14 cellular contexts compared by ENCODE assay signal in genomic region chr2:238869293-238870124, GRCh38. TPM values are rescaled to one million over a fixed set of nuclear protein-coding genes. Genes with fewer than 3 reads are reported as not detected.
DNase-seq lines count a peak whose midpoint lies in the region; ATAC-seq and TF ChIP-seq lines count a peak whose summit lies in the region.
"Had no signal": no experiment of that assay in that cellular context is flagged by ENCODE, and none has a peak within 500 bp of the region (broad histone marks: within the 10 kb centered on the region; RNA-seq: fewer than 3 reads in every experiment).

No MANE protein-coding gene starts in this region.

- peaks cover 0 to 2% of the 10 kb centered on the region in 2 donors for H3K36me3 Mint-ChIP-seq in activated T-cell treated with anti-CD3 and anti-CD28 coated beads, Interleukin-2, amount 50 U/mL, for 72 hours (ENCODE audit: insufficient read depth in 2 of 2)
- no peaks in the 10 kb centered on the region for H3K36me3 Mint-ChIP-seq in activated T-cell treated with anti-CD3 and anti-CD28 coated beads, Interleukin-2, amount 50 U/mL, for 4 hours (ENCODE audit: insufficient read depth)
- peaks cover 2% of the 10 kb centered on the region for H3K36me3 Mint-ChIP-seq in activated CD4-positive, alpha-beta memory T cell treated with anti-CD3 and anti-CD28 coated beads, Interleukin-2, amount 10 ng/mL, durations not matched to agents 7 days and 5 days (ENCODE audit: low read depth)
- H3K36me3 Mint-ChIP-seq in immature natural killer cell, result no peaks in the 10 kb centered on the region

- POLR2A ChIA-PET in activated CD4-positive, alpha-beta memory T cell treated with anti-CD3 and anti-CD28 coated beads, Interleukin-2, amount 10 ng/mL, durations not matched to agents 7 days and 5 days (lab: Charles Lee), result no interaction called here

- peaks cover 5% of the 10 kb centered on the region for H3K4me1 Mint-ChIP-seq in activated T-cell treated with anti-CD3 and anti-CD28 coated beads, Interleukin-2, amount 50 U/mL, for 72 hours (ENCODE audit: low read depth)
- H3K4me1 Mint-ChIP-seq in activated T-cell treated with anti-CD3 and anti-CD28 coated beads, Interleukin-2, amount 50 U/mL, for 4 hours (ENCODE audit: low read depth), result no peaks in the 10 kb centered on the region
- H3K4me1 Mint-ChIP-seq in activated CD4-positive, alpha-beta memory T cell treated with anti-CD3 and anti-CD28 coated beads, Interleukin-2, amount 10 ng/mL, durations not matched to agents 7 days and 5 days, result peaks cover 2% of the 10 kb centered on the region
- H3K4me1 Mint-ChIP-seq in immature natural killer cell, result no peaks in the 10 kb centered on the region

- peak overlapping the region; percentile 94 for H3K27ac ChIP-seq in subcutaneous abdominal adipose tissue (ENCODE audit: low read depth, low read length)
- H3K27ac ChIP-seq: brain microvascular endothelial cell, psoas muscle, SJSA1 had no signal

- DNase-seq in activated T-cell treated with anti-CD3 and anti-CD28 coated beads, Interleukin-2, amount 50 U/mL, for 72 hours, result no peak
- no peak for DNase-seq in activated T-cell treated with anti-CD3 and anti-CD28 coated beads, Interleukin-2, amount 50 U/mL, for 4 hours
- DNase-seq in activated CD4-positive, alpha-beta memory T cell treated with anti-CD3 and anti-CD28 coated beads, Interleukin-2, amount 10 ng/mL, durations not matched to agents 7 days and 5 days, result no peak
- DNase-seq in immature natural killer cell (no peak), SIG-M5 (lab: John Stamatoyannopoulos, UW) (no peak)
- DNase-seq in stimulated activated CD4-positive, alpha-beta T cell treated with anti-CD3 and anti-CD28 coated beads, Interleukin-4, amount 100 ng/mL, for 24 hours, result no peak
- DNase-seq: brain microvascular endothelial cell, foreskin melanocyte, Karpas-422 had no signal

- peaks cover 16 to 87% (median 72%) of the 10 kb centered on the region in 5 donors for H3K4me1 ChIP-seq in subcutaneous abdominal adipose tissue (ENCODE audit: control insufficient read depth in 5 of 5, insufficient read depth in 5 of 5, low read length in 5 of 5)
- H3K4me1 ChIP-seq: HAP-1 had no signal

- no peaks in the 10 kb centered on the region for H3K27me3 ChIP-seq in subcutaneous abdominal adipose tissue (ENCODE audit: control insufficient read depth in 5 of 5, insufficient read depth in 4 of 5, low read length in 5 of 5)
- H3K27me3 ChIP-seq: brain microvascular endothelial cell, SJSA1 had no signal

- peaks cover 0 to 11% (median 3%) of the 10 kb centered on the region in 5 donors for H3K36me3 ChIP-seq in subcutaneous abdominal adipose tissue (ENCODE audit: control insufficient read depth in 5 of 5, insufficient read depth in 5 of 5, low read length in 5 of 5)
- H3K36me3 ChIP-seq: brain microvascular endothelial cell, HAP-1 had no signal

- peak overlapping the region; percentile 21 for H3K27ac Mint-ChIP-seq in activated T-cell treated with anti-CD3 and anti-CD28 coated beads, Interleukin-2, amount 50 U/mL, for 72 hours
- peak overlapping the region; percentile 40 for H3K27ac Mint-ChIP-seq in activated CD4-positive, alpha-beta memory T cell treated with anti-CD3 and anti-CD28 coated beads, Interleukin-2, amount 10 ng/mL, durations not matched to agents 7 days and 5 days
- H3K27ac Mint-ChIP-seq in immature natural killer cell, result peak overlapping the region in 4 of 6 donors; percentile 53 to 86 (median 76)

- no peaks in the 10 kb centered on the region for H3K9me3 ChIP-seq in subcutaneous abdominal adipose tissue (ENCODE audit: control insufficient read depth in 5 of 5, low read length in 5 of 5)
- H3K9me3 ChIP-seq: HAP-1, psoas muscle, SJSA1 had no signal

- peaks cover 0 to 2% of the 10 kb centered on the region in 2 donors for H3K9me3 Mint-ChIP-seq in activated T-cell treated with anti-CD3 and anti-CD28 coated beads, Interleukin-2, amount 50 U/mL, for 72 hours
- H3K9me3 Mint-ChIP-seq in activated T-cell treated with anti-CD3 and anti-CD28 coated beads, Interleukin-2, amount 50 U/mL, for 4 hours, result no peaks in the 10 kb centered on the region
- peaks cover 5% of the 10 kb centered on the region for H3K9me3 Mint-ChIP-seq in activated CD4-positive, alpha-beta memory T cell treated with anti-CD3 and anti-CD28 coated beads, Interleukin-2, amount 10 ng/mL, durations not matched to agents 7 days and 5 days
- peaks cover 0 to 5% (median 0%) of the 10 kb centered on the region in 6 donors for H3K9me3 Mint-ChIP-seq in immature natural killer cell

- no peak overlapping the region for H3K9ac ChIP-seq in subcutaneous abdominal adipose tissue (ENCODE audit: low read length in 5 of 5)

- no peak for ATAC-seq in activated T-cell treated with anti-CD3 and anti-CD28 coated beads, Interleukin-2, amount 50 U/mL, for 72 hours (replicated peaks in 1 of 2)
- ATAC-seq in activated T-cell treated with anti-CD3 and anti-CD28 coated beads, Interleukin-2, amount 50 U/mL, for 4 hours, result no peak
- no peak for ATAC-seq in SK-N-SH treated with all-trans-retinoic acid at 6 μM for 48 hours

- CTCF ChIA-PET in activated CD4-positive, alpha-beta memory T cell treated with anti-CD3 and anti-CD28 coated beads, Interleukin-2, amount 10 ng/mL, durations not matched to agents 7 days and 5 days (lab: Charles Lee), result no interaction called here

- no peak overlapping the region for H3K4me3 Mint-ChIP-seq in activated T-cell treated with anti-CD3 and anti-CD28 coated beads, Interleukin-2, amount 50 U/mL, for 72 hours
- no peak overlapping the region for H3K4me3 Mint-ChIP-seq in activated T-cell treated with anti-CD3 and anti-CD28 coated beads, Interleukin-2, amount 50 U/mL, for 4 hours
- H3K4me3 Mint-ChIP-seq in activated CD4-positive, alpha-beta memory T cell treated with anti-CD3 and anti-CD28 coated beads, Interleukin-2, amount 10 ng/mL, durations not matched to agents 7 days and 5 days, result no peak overlapping the region
- no peak overlapping the region for H3K4me3 Mint-ChIP-seq in immature natural killer cell

- H3K27me3 Mint-ChIP-seq in activated T-cell treated with anti-CD3 and anti-CD28 coated beads, Interleukin-2, amount 50 U/mL, for 72 hours (ENCODE audit: low read depth), result peaks cover 12% of the 10 kb centered on the region
- peaks cover 15% of the 10 kb centered on the region for H3K27me3 Mint-ChIP-seq in activated T-cell treated with anti-CD3 and anti-CD28 coated beads, Interleukin-2, amount 50 U/mL, for 4 hours (ENCODE audit: low read depth)
- peaks cover 4% of the 10 kb centered on the region for H3K27me3 Mint-ChIP-seq in activated CD4-positive, alpha-beta memory T cell treated with anti-CD3 and anti-CD28 coated beads, Interleukin-2, amount 10 ng/mL, durations not matched to agents 7 days and 5 days
- peaks cover 3 to 9% (median 7%) of the 10 kb centered on the region in 3 donors for H3K27me3 Mint-ChIP-seq in immature natural killer cell (ENCODE audit: low read depth in 3 of 3)

- no peak overlapping the region for H3K4me3 ChIP-seq in subcutaneous abdominal adipose tissue (ENCODE audit: low read depth in 1 of 5, low read length in 5 of 5)
- H3K4me3 ChIP-seq: HAP-1, psoas muscle, SJSA1 had no signal

TF ChIP-seq in SK-N-SH treated with all-trans-retinoic acid at 6 μM for 48 hours, 23 proteins besides CTCF, POLR2A, EP300 and RAD21:
- TF ChIP-seq, protein P1, sequence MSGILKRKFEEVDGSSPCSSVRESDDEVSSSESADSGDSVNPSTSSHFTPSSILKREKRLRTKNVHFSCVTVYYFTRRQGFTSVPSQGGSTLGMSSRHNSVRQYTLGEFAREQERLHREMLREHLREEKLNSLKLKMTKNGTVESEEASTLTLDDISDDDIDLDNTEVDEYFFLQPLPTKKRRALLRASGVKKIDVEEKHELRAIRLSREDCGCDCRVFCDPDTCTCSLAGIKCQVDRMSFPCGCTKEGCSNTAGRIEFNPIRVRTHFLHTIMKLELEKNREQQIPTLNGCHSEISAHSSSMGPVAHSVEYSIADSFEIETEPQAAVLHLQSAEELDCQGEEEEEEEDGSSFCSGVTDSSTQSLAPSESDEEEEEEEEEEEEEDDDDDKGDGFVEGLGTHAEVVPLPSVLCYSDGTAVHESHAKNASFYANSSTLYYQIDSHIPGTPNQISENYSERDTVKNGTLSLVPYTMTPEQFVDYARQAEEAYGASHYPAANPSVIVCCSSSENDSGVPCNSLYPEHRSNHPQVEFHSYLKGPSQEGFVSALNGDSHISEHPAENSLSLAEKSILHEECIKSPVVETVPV (CRISPR knock-in tag; IDR thresholded peaks at IDR 0.05), result no peak
- no peak for TF ChIP-seq ZC3H10 (CRISPR knock-in tag; IDR thresholded peaks at IDR 0.05)
- no peak for TF ChIP-seq PATZ1 (CRISPR knock-in tag; IDR thresholded peaks at IDR 0.05; ENCODE audit: borderline replicate concordance)
- TF ChIP-seq TOX (CRISPR knock-in tag; IDR thresholded peaks at IDR 0.05; ENCODE audit: borderline replicate concordance), result no peak

RNA-seq across cellular contexts. Expression of gene TWIST2, which starts 21.6 kb away (rescaled TPM):
- not detected for total RNA-seq in activated T-cell treated with anti-CD3 and anti-CD28 coated beads, Interleukin-2, amount 50 U/mL, for 72 hours
- not detected for total RNA-seq in activated T-cell treated with anti-CD3 and anti-CD28 coated beads, Interleukin-2, amount 50 U/mL, for 4 hours
- not detected for total RNA-seq in activated CD4-positive, alpha-beta memory T cell treated with anti-CD3 and anti-CD28 coated beads, Interleukin-2, amount 10 ng/mL, durations not matched to agents 7 days and 5 days
- polyA plus RNA-seq in immature natural killer cell, result under 1 TPM in 2 of 3 donors, not detected in 1; 0.17 to 0.61 TPM

Comparison
In these comparisons a context has a peak if more than half of its experiments do, and no peak if none do; other contexts are left out.
1. H3K27ac Mint-ChIP-seq: peak in every context shown above with its lines; median percentile 76 in immature natural killer cell; 40 in activated CD4-positive, alpha-beta memory T cell treated with anti-CD3 and anti-CD28 coated beads, Interleukin-2, amount 10 ng/mL, durations not matched to agents 7 days and 5 days; 21 in activated T-cell treated with anti-CD3 and anti-CD28 coated beads, Interleukin-2, amount 50 U/mL, for 72 hours.